ENCODE assay signal across 21 cellular contexts in genomic region chr5:36569456-36569855, GRCh38. TPM values are rescaled to one million over a fixed set of nuclear protein-coding genes. Genes with fewer than 3 reads are reported as not detected.
DNase-seq lines count a peak whose midpoint lies in the region; ATAC-seq and TF ChIP-seq lines count a peak whose summit lies in the region.
"Had no signal": no experiment of that assay in that cellular context is flagged by ENCODE, and none has a peak within 500 bp of the region (broad histone marks: within the 10 kb centered on the region; RNA-seq: fewer than 3 reads in every experiment).

No MANE protein-coding gene starts in this region.

- H3K27ac Mint-ChIP-seq in MCF 10A (ENCODE audit: low read depth, unreplicated experiment), result no peak overlapping the region
- H3K27ac Mint-ChIP-seq: activated naive CD4-positive, alpha-beta T cell treated with anti-CD3 and anti-CD28 coated beads, Interleukin-2, amount 50 U/mL, for 24 hours; CD14-positive monocyte; effector memory CD8-positive, alpha-beta T cell had no signal

- H3K36me3 ChIP-seq in breast epithelium, result no peaks in the 10 kb centered on the region
- H3K36me3 ChIP-seq: right lobe of liver, tibial artery had no signal

- DNase-seq in MCF 10A (ENCODE audit: unreplicated experiment) (peak; percentile 34), breast epithelium (ENCODE audit: low spot score in 2 of 2) (no peak), fibroblast of pulmonary artery (ENCODE audit: low read depth) (peak; percentile 72), medulla oblongata (ENCODE audit: extremely low spot score) (peak; percentile 27), putamen (ENCODE audit: low spot score) (no peak)
- no peak for DNase-seq in activated T-cell treated with anti-CD3 and anti-CD28 coated beads, Interleukin-2, amount 50 U/mL, for 48 hours
- DNase-seq: activated CD4-positive, alpha-beta T cell treated with anti-CD3 and anti-CD28 coated beads for 48 hours; DMS79 treated with DMSO at 0.1 percent for 48 hours; effector memory CD8-positive, alpha-beta T cell; midbrain; NCI-H2029 treated with DMSO at 0.1 percent for 48 hours; NCI-H510A; right lobe of liver; T-helper 9 cell had no signal

- H3K27me3 Mint-ChIP-seq in MCF 10A (ENCODE audit: insufficient read depth, unreplicated experiment), result no peaks in the 10 kb centered on the region
- H3K27me3 Mint-ChIP-seq: activated naive CD4-positive, alpha-beta T cell treated with anti-CD3 and anti-CD28 coated beads, Interleukin-2, amount 50 U/mL, for 24 hours; effector memory CD8-positive, alpha-beta T cell had no signal

- no peak overlapping the region for H3K4me3 Mint-ChIP-seq in MCF 10A (ENCODE audit: unreplicated experiment)
- H3K4me3 Mint-ChIP-seq: activated naive CD4-positive, alpha-beta T cell treated with anti-CD3 and anti-CD28 coated beads, Interleukin-2, amount 50 U/mL, for 24 hours; CD14-positive monocyte; effector memory CD8-positive, alpha-beta T cell had no signal

- H3K36me3 Mint-ChIP-seq in MCF 10A (ENCODE audit: insufficient read depth, unreplicated experiment), result no peaks in the 10 kb centered on the region
- H3K36me3 Mint-ChIP-seq: activated naive CD4-positive, alpha-beta T cell treated with anti-CD3 and anti-CD28 coated beads, Interleukin-2, amount 50 U/mL, for 24 hours; CD14-positive monocyte had no signal

- BruUV-seq in MCF 10A (replicated peaks; lab: Mats Ljungman, UMichigan), result no TSS peak

- H3K4me3 ChIP-seq in breast epithelium (no peak overlapping the region), fibroblast of pulmonary artery (replicated peaks; ENCODE audit: low read depth, low read length) (no peak overlapping the region)
- H3K4me3 ChIP-seq: right lobe of liver, SK-N-MC, tibial artery had no signal

- no peaks in the 10 kb centered on the region for H3K27me3 ChIP-seq in breast epithelium
- H3K27me3 ChIP-seq: right lobe of liver, tibial artery had no signal

- no peaks in the 10 kb centered on the region for H3K9me3 ChIP-seq in breast epithelium
- H3K9me3 ChIP-seq: right lobe of liver, tibial artery had no signal

- CTCF ChIA-PET in MCF 10A (lab: Yijun Ruan, JAX), result interaction anchor here (0.6 to 1.0 kb wide), 3 partner anchors 14 to 122 kb away, joined by 3 to 4 read pairs (median 3); no protein-coding TSS in a partner anchor

- no peaks in the 10 kb centered on the region for H3K9me3 Mint-ChIP-seq in MCF 10A (ENCODE audit: unreplicated experiment)
- H3K9me3 Mint-ChIP-seq: activated naive CD4-positive, alpha-beta T cell treated with anti-CD3 and anti-CD28 coated beads, Interleukin-2, amount 50 U/mL, for 24 hours; CD14-positive monocyte; effector memory CD8-positive, alpha-beta T cell had no signal

- no peak for ATAC-seq in GM21515 (IDR thresholded peaks at IDR 0.05; ENCODE audit: unreplicated experiment)
- ATAC-seq in HG02870 (IDR thresholded peaks at IDR 0.05; ENCODE audit: unreplicated experiment), result no peak
- ATAC-seq: effector memory CD8-positive, alpha-beta T cell; right lobe of liver had no signal

- POLR2A ChIA-PET in MCF 10A (lab: Yijun Ruan, JAX), result interaction anchor here (0.6 kb wide), 1 partner anchor 308 kb away, joined by 3 read pairs; no protein-coding TSS in a partner anchor

- intact Hi-C loops in MCF 10A (cut with micrococcal nuclease) (no loop called here), breast epithelium (cut with DNase I; ENCODE audit: low total_unique reads) (no loop called here)

- H3K4me1 ChIP-seq in breast epithelium, result no peaks in the 10 kb centered on the region
- H3K4me1 ChIP-seq: right lobe of liver had no signal

- no peak for TF ChIP-seq POLR2A in breast epithelium (IDR thresholded peaks at IDR 0.05)

- no peak overlapping the region for H3K27ac ChIP-seq in breast epithelium
- H3K27ac ChIP-seq: 22Rv1, right lobe of liver, SK-N-MC, tibial artery had no signal

- peaks cover 9% of the 10 kb centered on the region for H3K4me1 Mint-ChIP-seq in MCF 10A (ENCODE audit: insufficient read depth, unreplicated experiment)
- H3K4me1 Mint-ChIP-seq: activated naive CD4-positive, alpha-beta T cell treated with anti-CD3 and anti-CD28 coated beads, Interleukin-2, amount 50 U/mL, for 24 hours; CD14-positive monocyte had no signal

- TF ChIP-seq CTCF in MCF 10A (IDR thresholded peaks at IDR 0.05; ENCODE audit: unreplicated experiment), result no peak
- TF ChIP-seq CTCF in breast epithelium (IDR thresholded peaks at IDR 0.05), result no peak
- no peak for TF ChIP-seq CTCF in fibroblast of pulmonary artery (IDR thresholded peaks at IDR 0.05; ENCODE audit: low read length, missing control alignments)

RNA-seq across cellular contexts. Expression of gene SLC1A3, which starts 37.0 kb away (rescaled TPM):
- 5.9 and 9.6 TPM in 2 replicates for total RNA-seq in MCF 10A (2022)
- total RNA-seq in breast epithelium, result 100 to 1,000 TPM in 1 of 3 donors, 10 to 100 TPM in 2; 29.8 to 122 (median 87.5) TPM

Comparison
In these comparisons a context has a peak if more than half of its experiments do, and no peak if none do; other contexts are left out.
1. DNase-seq: peak in MCF 10A (single experiment), fibroblast of pulmonary artery (single experiment) and medulla oblongata (single experiment); none in breast epithelium (0 of 2), activated T-cell treated with anti-CD3 and anti-CD28 coated beads, Interleukin-2, amount 50 U/mL, for 48 hours (0 of 2) and putamen (single experiment).